ENCODE assay signal across 6 cellular contexts in the genomic region with DNA sequence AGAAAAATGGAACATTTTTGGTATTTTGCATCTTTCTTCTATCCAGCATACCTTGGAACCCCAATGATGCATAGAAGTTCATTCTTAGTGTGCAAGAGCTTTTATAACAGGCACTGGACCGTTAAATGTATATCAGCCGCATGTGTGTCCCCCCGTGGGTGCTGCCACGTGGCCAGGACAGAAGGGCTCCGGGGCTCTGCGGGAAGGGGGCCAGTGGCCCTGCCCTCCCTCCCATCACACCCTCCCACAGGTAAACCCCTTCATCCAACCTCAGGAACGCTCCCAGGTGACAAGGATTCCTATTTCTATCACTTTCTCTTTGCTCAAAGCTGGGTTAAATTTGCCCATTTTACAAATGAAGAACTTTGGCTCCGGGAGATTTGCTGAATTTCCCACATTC.
"Had no signal": no experiment of that assay in that cellular context is flagged by ENCODE, and none has a peak within 500 bp of the region (broad histone marks: within the 10 kb centered on the region; RNA-seq: fewer than 3 reads in every experiment).

No MANE protein-coding gene starts in this region.

- DNase-seq: GM23248, GOT3, H7, HFFc6 had no signal

- ATAC-seq: HCT116, HepG2 had no signal

- FAIRE-seq: HepG2 had no signal
